Comparison of ENCODE assay signal across 19 cellular contexts in genomic region chr5:143234162-143234842, GRCh38.
DNase-seq lines count a peak whose midpoint lies in the region; ATAC-seq, FAIRE-seq and TF ChIP-seq lines count a peak whose summit lies in the region.
"Had no signal": no experiment of that assay in that cellular context is flagged by ENCODE, and none has a peak within 500 bp of the region (broad histone marks: within the 10 kb centered on the region; RNA-seq: fewer than 3 reads in every experiment).

No MANE protein-coding gene starts in this region.

- no peak overlapping the region for H3K56ac ChIP-seq in IMR-90 (ENCODE audit: extremely low read depth, insufficient read depth, low read length)

- no peaks in the 10 kb centered on the region for H3K27me3 ChIP-seq in IMR-90 (ENCODE audit: control insufficient read depth, insufficient read depth, low read length)
- no peaks in the 10 kb centered on the region for H3K27me3 ChIP-seq in body of pancreas
- no peaks in the 10 kb centered on the region for H3K27me3 ChIP-seq in HepG2 (ENCODE audit: control insufficient read depth in 1 of 2, insufficient read depth in 2 of 2, low read length in 2 of 2)
- H3K27me3 ChIP-seq in transverse colon: no peaks in the 10 kb centered on the region

- peak overlapping the region; percentile 23 for H3K18ac ChIP-seq in IMR-90 (ENCODE audit: low read depth, low read length)

- BruUV-seq in IMR-90 (replicated peaks; lab: Mats Ljungman, UMichigan): no TSS peak
- BruUV-seq in HepG2 (replicated peaks; lab: Mats Ljungman, UMichigan): no TSS peak

- CTCF ChIA-PET in IMR-90 (lab: Yijun Ruan, JAX): interaction anchor here (0.6 kb wide), 1 partner anchor 233 kb away, joined by 3 read pairs; no protein-coding TSS in a partner anchor
- CTCF ChIA-PET in HepG2 (lab: Yijun Ruan, JAX; ENCODE audit: low intra/inter-chr PET ratio, low total read pairs): no interaction called here

- dilution Hi-C loops in IMR-90 (cut with HindIII; ENCODE audit: low sequenced_read_pairs, unreplicated experiment): no loop called here

- TF ChIP-seq EP300 in HepG2 (IDR thresholded peaks at IDR 0.05; ENCODE audit: low read depth in 2 of 2, low read length in 2 of 2): peak in 1 of 2 experiments; percentile 44; a peak in 1 of 4 replicates
- TF ChIP-seq EP300 in HepG2 (CRISPR knock-in tag; IDR thresholded peaks at IDR 0.05; ENCODE audit: borderline replicate concordance): no peak
- no peak for TF ChIP-seq EP300 in transverse colon (IDR thresholded peaks at IDR 0.05; ENCODE audit: low read depth)

- POLR2A ChIA-PET in IMR-90 (lab: Charles Lee; ENCODE audit: unreplicated experiment) (no interaction called here), HepG2 (lab: Yijun Ruan, JAX) (interaction anchor here (0.6 to 1.1 kb wide), 2 partner anchors 10 to 56 kb away, joined by 4 read pairs; no protein-coding TSS in a partner anchor)

- 94% methylated on average over 4 of the region's 9 CpGs; no CpG with 5 or more reads in 1 of the 2 experiments for WGBS in IMR-90 (ENCODE audit: extremely low coverage in 2 of 2, insufficient read length in 1 of 2), 2 experiments
- 60 to 64% methylated on average over 9 of the region's 9 CpGs for WGBS in body of pancreas, 2 donors
- WGBS in HepG2 (ENCODE audit: low lambda C conversion rate): 14% methylated on average over 9 of the region's 9 CpGs
- WGBS in transverse colon (ENCODE audit: low coverage in 1 of 2), 2 donors: 85 to 91% methylated on average over 5 to 9 of the region's 9 CpGs

- H4K20me1 ChIP-seq in IMR-90 (ENCODE audit: insufficient read depth, low read length) (no peaks in the 10 kb centered on the region), HepG2 (ENCODE audit: insufficient read depth, low read length) (no peaks in the 10 kb centered on the region)

- intact Hi-C loops in IMR-90 (cut with micrococcal nuclease): no loop called here
- intact Hi-C loops in body of pancreas (cut with DNase I): no loop called here
- intact Hi-C loops in HepG2 (cut with micrococcal nuclease; ENCODE audit: unreplicated experiment): no loop called here
- intact Hi-C loops in transverse colon (cut with DNase I; ENCODE audit: low total_unique reads): no loop called here

- ATAC-seq in IMR-90 (ENCODE audit: low read depth) (no peak), body of pancreas (peak; percentile 62), HepG2 (peak; percentile 88), GM19035 (IDR thresholded peaks at IDR 0.05; ENCODE audit: unreplicated experiment) (no peak)
- ATAC-seq: GM12878 had no signal

- no peaks in the 10 kb centered on the region for H3K79me1 ChIP-seq in IMR-90 (ENCODE audit: low read depth in 1 of 2, low read length in 2 of 2)

- H3K4me1 ChIP-seq in IMR-90 (ENCODE audit: control insufficient read depth, insufficient read depth, low read length) (peaks cover 12% of the 10 kb centered on the region), body of pancreas (peaks cover 15% of the 10 kb centered on the region), HepG2 (ENCODE audit: insufficient read depth, low read length) (peaks cover 55% of the 10 kb centered on the region), transverse colon (peaks cover 0 to 3% (median 0%) of the 10 kb centered on the region in 4 donors)

- TF ChIP-seq RAD21 in IMR-90 (IDR thresholded peaks at IDR 0.05; ENCODE audit: low read length): no peak
- no peak for TF ChIP-seq RAD21 in HepG2 (CRISPR knock-in tag; IDR thresholded peaks at IDR 0.05)

- H3K4me3 ChIP-seq in IMR-90 (ENCODE audit: insufficient read depth, low read depth, low read length): no peak overlapping the region
- no peak overlapping the region for H3K4me3 ChIP-seq in body of pancreas
- peak overlapping the region in 2 of 3 experiments; percentile 35 to 47; a peak in 2 of 6 replicates for H3K4me3 ChIP-seq in HepG2 (replicated peaks in 1 of 3; ENCODE audit: insufficient read depth in 1 of 3, low read depth in 2 of 3, low read length in 3 of 3)
- H3K4me3 ChIP-seq in skin epidermis: no peak overlapping the region
- H3K4me3 ChIP-seq in transverse colon: no peak overlapping the region
- H3K4me3 ChIP-seq: GM12878, GM23248, PC-9 had no signal

- TF ChIP-seq POLR2A in IMR-90 (IDR thresholded peaks at IDR 0.05; ENCODE audit: low read depth, low read length) (no peak), body of pancreas (IDR thresholded peaks at IDR 0.05) (no peak), HepG2 (IDR thresholded peaks at IDR 0.05; ENCODE audit: insufficient read depth in 1 of 2, low read depth in 2 of 2, low read length in 2 of 2) (no peak), transverse colon (IDR thresholded peaks at IDR 0.05) (no peak)

- H3K23ac ChIP-seq in IMR-90 (ENCODE audit: low read depth, low read length): no peak overlapping the region

- H3K4ac ChIP-seq in IMR-90 (ENCODE audit: low read depth, low read length): peak overlapping the region; percentile 68

- H2AFZ ChIP-seq in IMR-90 (replicated peaks; ENCODE audit: low read length, poor library complexity): no peak overlapping the region
- H2AFZ ChIP-seq in HepG2 (ENCODE audit: low read length): no peak overlapping the region
- H2AFZ ChIP-seq: PC-9 had no signal

- peak; percentile 88 for FAIRE-seq in HepG2 (lab: Jason Lieb, UNC)
- FAIRE-seq: GM12878 had no signal

- H3K79me2 ChIP-seq in HepG2 (ENCODE audit: insufficient read depth, low read length): no peaks in the 10 kb centered on the region

- H3K4me2 ChIP-seq in IMR-90 (ENCODE audit: low read depth, low read length) (no peak overlapping the region), HepG2 (ENCODE audit: low read depth, low read length) (peak overlapping the region; percentile 73)
- H3K4me2 ChIP-seq: PC-9 had no signal

- H3K9me3 ChIP-seq in IMR-90 (ENCODE audit: control insufficient read depth, insufficient read depth, low read length): no peaks in the 10 kb centered on the region
- no peaks in the 10 kb centered on the region for H3K9me3 ChIP-seq in body of pancreas
- H3K9me3 ChIP-seq in HepG2 (ENCODE audit: low read length): no peaks in the 10 kb centered on the region
- no peaks in the 10 kb centered on the region for H3K9me3 ChIP-seq in transverse colon

- TF ChIP-seq CTCF in IMR-90 (conservative IDR thresholded peaks at IDR 0.05; ENCODE audit: low read depth, low read length) (no peak), body of pancreas (IDR thresholded peaks at IDR 0.05) (no peak), HepG2 (CRISPR knock-in tag; IDR thresholded peaks at IDR 0.05) (no peak), transverse colon (IDR thresholded peaks at IDR 0.05) (no peak)

- peak overlapping the region; percentile 89 for H2AK5ac ChIP-seq in IMR-90 (ENCODE audit: low read depth, low read length)

- H3K27ac ChIP-seq in IMR-90 (ENCODE audit: insufficient read depth, low read length) (no peak overlapping the region), body of pancreas (peak overlapping the region in 2 of 4 donors; percentile 26 to 42), HepG2 (ENCODE audit: extremely low read length, insufficient read depth, low read length) (peak overlapping the region; percentile 39), skin epidermis (peak overlapping the region in 11 of 21 experiments; percentile 22 to 80 (median 56)), transverse colon (no peak overlapping the region)
- H3K27ac ChIP-seq: HL-60, PC-9 had no signal

- peak overlapping the region; percentile 46 for H2BK120ac ChIP-seq in IMR-90 (ENCODE audit: low read depth, low read length)

- DNase-seq in IMR-90 (no peak), body of pancreas (peak in 1 of 4 donors; percentile 31), HepG2 (ENCODE audit: low spot score) (peak; percentile 72), transverse colon (no peak), NCI-H128 (lab: John Stamatoyannopoulos, UW; ENCODE audit: unreplicated experiment) (no peak)
- DNase-seq: ACHN; CD4-positive, CD25-positive, alpha-beta regulatory T cell; DMS79; GM23248; NCI-H1417 treated with DMSO at 0.1 percent for 48 hours; NCI-H2029; NCI-H2171 treated with DMSO at 0.1 percent for 48 hours; NCI-H774; SHP77 had no signal

- H3K14ac ChIP-seq in IMR-90 (replicated peaks; ENCODE audit: low read depth, low read length): peak overlapping the region; percentile 25

- H4K8ac ChIP-seq in IMR-90 (ENCODE audit: low read depth in 2 of 2, low read length in 2 of 2): peak overlapping the region in 1 of 2 experiments; percentile 29; a peak in 1 of 4 replicates

- peak overlapping the region; percentile 22; the same call in 1 of the 2 replicates for H4K91ac ChIP-seq in IMR-90 (ENCODE audit: insufficient read depth, low read depth, low read length)

- peak overlapping the region; percentile 48 for H2BK20ac ChIP-seq in IMR-90 (ENCODE audit: low read depth, low read length)

- peaks cover 12% of the 10 kb centered on the region; the same call in 1 of the 2 replicates for H3K9me1 ChIP-seq in IMR-90 (ENCODE audit: insufficient read depth, low read length)

- peak overlapping the region; percentile 21; the same call in 1 of the 2 replicates for H4K5ac ChIP-seq in IMR-90 (ENCODE audit: low read depth, low read length)

- H3K36me3 ChIP-seq in IMR-90 (ENCODE audit: control insufficient read depth, insufficient read depth, low read length) (no peaks in the 10 kb centered on the region), body of pancreas (replicated peaks in 1 of 2; ENCODE audit: insufficient read depth in 1 of 2, low read depth in 2 of 2) (no peaks in the 10 kb centered on the region), HepG2 (replicated peaks in 1 of 2; ENCODE audit: control insufficient read depth in 1 of 2, insufficient read depth in 2 of 2, low read length in 2 of 2) (no peaks in the 10 kb centered on the region), transverse colon (no peaks in the 10 kb centered on the region)

- peak overlapping the region; percentile 3 for H2BK5ac ChIP-seq in IMR-90 (ENCODE audit: low read depth, low read length, poor library complexity, severe bottlenecking)

- H2BK15ac ChIP-seq in IMR-90 (ENCODE audit: low read depth, low read length): peak overlapping the region; percentile 96

- peak overlapping the region; percentile 5 for H2AK9ac ChIP-seq in IMR-90 (replicated peaks; ENCODE audit: low read depth, low read length, poor library complexity)

- no peak overlapping the region for H3K9ac ChIP-seq in IMR-90 (ENCODE audit: low read depth, low read length)
- H3K9ac ChIP-seq in HepG2 (ENCODE audit: insufficient read depth, low read depth, low read length): peak overlapping the region; percentile 26; the same call in 1 of the 2 replicates

- in situ Hi-C loops in IMR-90 (cut with MboI; ENCODE audit: low sequenced_read_pairs) (no loop called here), HepG2 (cut with HindIII; ENCODE audit: extremely low pct_ligation_motif_present, low pct_unique_long_range_greater_than_20kb) (no loop called here), transverse colon (cut with MboI; ENCODE audit: low pct_ligation_motif_present in 1 of 4, low pct_unique_long_range_greater_than_20kb in 1 of 4, low sequenced_read_pairs in 3 of 4) (no loop called here)

TF ChIP-seq in IMR-90, 13 proteins besides CTCF, POLR2A, EP300 and RAD21 (continues in another document):
- TF ChIP-seq FOS (IDR thresholded peaks at IDR 0.05; ENCODE audit: low read depth, low read length): no peak
- TF ChIP-seq MXI1 (IDR thresholded peaks at IDR 0.05; ENCODE audit: borderline replicate concordance, low read depth, low read length): no peak

TF ChIP-seq in HepG2, 621 proteins besides CTCF, POLR2A, EP300 and RAD21 (continues in another document):
- no peak for TF ChIP-seq ZNF598 (CRISPR knock-in tag; IDR thresholded peaks at IDR 0.05; ENCODE audit: borderline replicate concordance)
- TF ChIP-seq DNMT3B (CRISPR knock-in tag; conservative IDR thresholded peaks at IDR 0.05): no peak
- peak; percentile 55; the same call in 1 of the 2 replicates for TF ChIP-seq NCOR1 (IDR thresholded peaks at IDR 0.05; ENCODE audit: borderline replicate concordance, low read length)

Comparison
In these comparisons a context has a peak if more than half of its experiments do, and no peak if none do; other contexts are left out.
1. ATAC-seq: peak in body of pancreas (single experiment) and HepG2 (single experiment); none in IMR-90 (single experiment) and GM19035 (single experiment).
2. H3K27ac ChIP-seq: peak in HepG2 (single experiment) and skin epidermis (11 of 21); none in IMR-90 (single experiment) and transverse colon (0 of 4).
3. H3K4me3 ChIP-seq: peak in HepG2 (2 of 3); none in IMR-90 (single experiment), body of pancreas (0 of 2), skin epidermis (0 of 7) and transverse colon (0 of 4).